In genomic region chr17:82334622-82335394, GRCh38 we compare ENCODE assay signal across 8 cellular contexts. TPM values are rescaled to one million over a fixed set of nuclear protein-coding genes. Genes with fewer than 3 reads are reported as not detected.
A peak's percentile ranks its signal among the peaks of the same experiment; 100 is the strongest.
DNase-seq lines count a peak whose midpoint lies in the region; TF ChIP-seq lines count a peak whose summit lies in the region.

No MANE protein-coding gene starts in this region.

- no peaks in the 10 kb centered on the region for H3K27me3 ChIP-seq in muscle layer of colon (ENCODE audit: control insufficient read depth in 1 of 2, insufficient read depth in 2 of 2, low read length in 2 of 2)

- peaks cover 6% of the 10 kb centered on the region for H3K36me3 Mint-ChIP-seq in MCF 10A (ENCODE audit: insufficient read depth, unreplicated experiment)

- CTCF ChIA-PET in MCF 10A (lab: Yijun Ruan, JAX) = interaction anchor here (0.9 kb wide), 1 partner anchor 16 kb away, joined by 3 read pairs; no protein-coding TSS in a partner anchor

- H3K9ac ChIP-seq in muscle layer of colon (ENCODE audit: low read length) = peak overlapping the region; percentile 1

- H3K9me3 Mint-ChIP-seq in MCF 10A (ENCODE audit: unreplicated experiment) = no peaks in the 10 kb centered on the region

- peaks cover 30% of the 10 kb centered on the region for H3K4me1 Mint-ChIP-seq in MCF 10A (ENCODE audit: insufficient read depth, unreplicated experiment)

- POLR2A ChIA-PET in MCF 10A (lab: Yijun Ruan, JAX) = interaction anchor here (0.5 to 4.7 kb wide), 8 partner anchors 37 to 194 kb away, joined by 3 to 88 read pairs (median 4); no protein-coding TSS in a partner anchor

- intact Hi-C loops in MCF 10A (cut with micrococcal nuclease) = no loop called here

- BruUV-seq in MCF 10A (replicated peaks; lab: Mats Ljungman, UMichigan) = no TSS peak

- TF ChIP-seq CTCF in AG10803 (conservative IDR thresholded peaks at IDR 0.05; ENCODE audit: low read length) = no peak
- TF ChIP-seq CTCF in MCF 10A (IDR thresholded peaks at IDR 0.05; ENCODE audit: unreplicated experiment) = no peak

- H3K27ac ChIP-seq in muscle layer of colon (ENCODE audit: low read depth, low read length) = peak overlapping the region; percentile 80

- peak overlapping the region; percentile 55 for H3K27ac Mint-ChIP-seq in MCF 10A (ENCODE audit: low read depth, unreplicated experiment)

- no peaks in the 10 kb centered on the region for H3K9me3 ChIP-seq in muscle layer of colon (ENCODE audit: low read length)

- DNase-seq in AG10803 (ENCODE audit: low read depth) = no peak
- peak; percentile 45 to 56 for DNase-seq in Kasumi-1 (lab: John Stamatoyannopoulos, UW)
- peak; percentile 71 for DNase-seq in MCF 10A (ENCODE audit: unreplicated experiment)
- DNase-seq in NCI-H510A (lab: John Stamatoyannopoulos, UW) = no peak
- no peak for DNase-seq in HK-2 (ENCODE audit: unreplicated experiment)
- DNase-seq in RKO (ENCODE audit: low spot score) = no peak
- no peak for DNase-seq in NCI-H1105 (lab: John Stamatoyannopoulos, UW)

- peaks cover 36% of the 10 kb centered on the region for H3K4me1 ChIP-seq in muscle layer of colon (ENCODE audit: insufficient read depth, low read length)

- peak overlapping the region; percentile 68 for H3K4me3 Mint-ChIP-seq in MCF 10A (ENCODE audit: unreplicated experiment)

- H3K4me3 ChIP-seq in AG10803 (ENCODE audit: low read length) (peak overlapping the region; percentile 54), muscle layer of colon (ENCODE audit: low read depth in 1 of 2, low read length in 2 of 2) (peak overlapping the region; percentile 52 to 53)

- H3K36me3 ChIP-seq in muscle layer of colon (ENCODE audit: insufficient read depth, low read length) = no peaks in the 10 kb centered on the region

- no peaks in the 10 kb centered on the region for H3K27me3 Mint-ChIP-seq in MCF 10A (ENCODE audit: insufficient read depth, unreplicated experiment)

RNA-seq across cellular contexts. Expression of gene SECTM1, which starts 1.2 kb away (rescaled TPM):
- 7.5 and 13.4 TPM in 2 replicates for total RNA-seq in MCF 10A (2022)

RNA-seq across cellular contexts. Expression of gene CD7, which starts 17.4 kb away (rescaled TPM):
- total RNA-seq in MCF 10A (2022) = 0.63 and 0.71 TPM in 2 replicates

RNA-seq across cellular contexts. Expression of gene TEX19, which starts 24.2 kb away (rescaled TPM):
- total RNA-seq in MCF 10A (2022) = not detected in 2 replicates

RNA-seq across cellular contexts. Expression of gene UTS2R, which starts 36.8 kb away (rescaled TPM):
- not detected in 2 replicates for total RNA-seq in MCF 10A (2022)

Comparison
In these comparisons a context has a peak if more than half of its experiments do, and no peak if none do; other contexts are left out.
1. DNase-seq: peak in Kasumi-1 (2 of 2) and MCF 10A (single experiment); none in AG10803 (single experiment), NCI-H510A (single experiment), HK-2 (single experiment), RKO (single experiment) and NCI-H1105 (single experiment).